12 cellular contexts compared by ENCODE assay signal in the genomic region with DNA sequence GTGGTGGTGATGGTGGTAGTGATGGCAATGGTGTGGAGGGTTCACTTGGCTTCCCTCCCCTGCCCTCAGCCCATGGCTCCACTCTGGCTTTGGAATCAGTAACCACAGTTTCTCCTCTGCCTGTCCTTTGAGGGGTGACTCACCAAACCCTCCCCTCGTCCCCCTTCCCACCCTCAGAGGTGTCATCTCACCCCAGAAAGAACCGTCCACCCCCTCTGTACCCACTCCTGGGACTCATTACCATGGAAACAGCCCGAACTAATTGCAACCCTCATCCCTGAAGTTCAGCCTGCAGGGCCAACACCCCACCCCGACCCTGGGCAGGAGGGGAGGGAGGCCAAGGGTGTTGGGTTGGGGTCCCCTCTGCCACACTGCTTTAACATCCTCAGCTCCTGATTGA. TPM values are rescaled to one million over a fixed set of nuclear protein-coding genes. Genes with fewer than 3 reads are reported as not detected.
A peak's percentile ranks its signal among the peaks of the same experiment; 100 is the strongest.
DNase-seq lines count a peak whose midpoint lies in the region; ATAC-seq and TF ChIP-seq lines count a peak whose summit lies in the region.
"Had no signal": no experiment of that assay in that cellular context is flagged by ENCODE, and none has a peak within 500 bp of the region (broad histone marks: within the 10 kb centered on the region; RNA-seq: fewer than 3 reads in every experiment).

No MANE protein-coding gene starts in this region.

- ATAC-seq in RWPE2 (ENCODE audit: low read depth): no peak; the same call in 2 of the 3 replicates
- ATAC-seq in heart right ventricle: peak in 4 of 8 donors; percentile 1 to 6 (median 4)
- ATAC-seq in HG02588 (IDR thresholded peaks at IDR 0.05; ENCODE audit: unreplicated experiment): no peak

- no peak overlapping the region for H2AFZ ChIP-seq in Karpas-422 (ENCODE audit: low read length)

- intact Hi-C loops in heart right ventricle (cut with DNase I): no loop called here

- no peak overlapping the region for H3K4me2 ChIP-seq in Karpas-422 (ENCODE audit: low read depth, low read length, poor library complexity, severe bottlenecking)

- H3K9me3 ChIP-seq in RWPE2 (ENCODE audit: severe bottlenecking) (no peaks in the 10 kb centered on the region), heart right ventricle (no peaks in the 10 kb centered on the region), Karpas-422 (ENCODE audit: low read length) (no peaks in the 10 kb centered on the region)

- DNase-seq in AG10803 (ENCODE audit: low read depth) (peak; percentile 47), RWPE2 (ENCODE audit: low spot score) (no peak), heart right ventricle (no peak), progenitor cell of endocrine pancreas (ENCODE audit: low spot score, unreplicated experiment) (no peak), Karpas-422 (no peak), cerebellum (ENCODE audit: low spot score) (no peak), ureter (ENCODE audit: low spot score) (no peak)
- DNase-seq: amniotic stem cell; naive thymus-derived CD4-positive, alpha-beta T cell; SIG-M5 had no signal

- H3K9ac ChIP-seq in Karpas-422 (ENCODE audit: low read length): no peak overlapping the region

- H3K9me3 Mint-ChIP-seq in progenitor cell of endocrine pancreas (ENCODE audit: low read depth): no peaks in the 10 kb centered on the region

- H3K4me1 ChIP-seq in RWPE2 (ENCODE audit: insufficient read depth, poor library complexity, severe bottlenecking) (peaks cover 18% of the 10 kb centered on the region), heart right ventricle (peaks cover 32 to 95% (median 63%) of the 10 kb centered on the region in 9 donors), Karpas-422 (ENCODE audit: low read length) (no peaks in the 10 kb centered on the region)

- H3K27me3 Mint-ChIP-seq in progenitor cell of endocrine pancreas: no peaks in the 10 kb centered on the region

- H3K36me3 ChIP-seq in RWPE2 (ENCODE audit: low read depth) (peaks cover 80% of the 10 kb centered on the region), heart right ventricle (peaks cover 5 to 100% (median 65%) of the 10 kb centered on the region in 9 donors), Karpas-422 (ENCODE audit: insufficient read depth, low read length) (no peaks in the 10 kb centered on the region)

- 50 to 51% methylated on average over 4 of the region's 4 CpGs for WGBS in heart right ventricle, 2 donors

- H3K4me3 Mint-ChIP-seq in progenitor cell of endocrine pancreas (ENCODE audit: low read depth): no peak overlapping the region

- no peaks in the 10 kb centered on the region for H3K27me3 ChIP-seq in RWPE2 (ENCODE audit: insufficient read depth, poor library complexity, severe bottlenecking)
- no peaks in the 10 kb centered on the region for H3K27me3 ChIP-seq in heart right ventricle
- no peaks in the 10 kb centered on the region for H3K27me3 ChIP-seq in Karpas-422 (ENCODE audit: low read length)

- H4K20me1 ChIP-seq in Karpas-422 (ENCODE audit: insufficient read depth, low read depth, low read length): no peaks in the 10 kb centered on the region

- peak overlapping the region; percentile 37 for H3K27ac ChIP-seq in RWPE2 (ENCODE audit: poor library complexity, severe bottlenecking)
- peak overlapping the region in 9 of 10 donors; percentile 25 to 75 (median 64) for H3K27ac ChIP-seq in heart right ventricle
- H3K27ac ChIP-seq in Karpas-422 (ENCODE audit: low read length): no peak overlapping the region

- H3K36me3 Mint-ChIP-seq in progenitor cell of endocrine pancreas (ENCODE audit: insufficient read depth): peaks cover 28% of the 10 kb centered on the region
- H3K36me3 Mint-ChIP-seq: naive thymus-derived CD4-positive, alpha-beta T cell had no signal

- peaks cover 19% of the 10 kb centered on the region for H3K4me1 Mint-ChIP-seq in progenitor cell of endocrine pancreas (ENCODE audit: low read depth)

- H3K27ac Mint-ChIP-seq in progenitor cell of endocrine pancreas: peak overlapping the region; percentile 92
- H3K27ac Mint-ChIP-seq: naive thymus-derived CD4-positive, alpha-beta T cell had no signal

- H3K4me3 ChIP-seq in AG10803 (ENCODE audit: low read length): no peak overlapping the region
- H3K4me3 ChIP-seq in RWPE2 (ENCODE audit: severe bottlenecking): no peak overlapping the region
- H3K4me3 ChIP-seq in heart right ventricle: no peak overlapping the region
- H3K4me3 ChIP-seq in Karpas-422 (ENCODE audit: low read length): no peak overlapping the region

- no peaks in the 10 kb centered on the region for H3K79me2 ChIP-seq in Karpas-422 (ENCODE audit: low read length)

- TF ChIP-seq CTCF in AG10803 (conservative IDR thresholded peaks at IDR 0.05; ENCODE audit: low read length) (no peak), RWPE2 (IDR thresholded peaks at IDR 0.05; ENCODE audit: poor library complexity, severe bottlenecking) (no peak), heart right ventricle (IDR thresholded peaks at IDR 0.05) (no peak), progenitor cell of endocrine pancreas (IDR thresholded peaks at IDR 0.05; ENCODE audit: unreplicated experiment) (no peak)

- H3K9me2 ChIP-seq in Karpas-422 (replicated peaks; ENCODE audit: insufficient read depth, low read length): no peaks in the 10 kb centered on the region

RNA-seq across cellular contexts. Expression of a gene that starts 26.6 kb away (rescaled TPM):
- 100 to 1,000 TPM in 9 of 10 donors, 10 to 100 TPM in 1; 81.9 to 125 (median 114) TPM for total RNA-seq in heart right ventricle
- 100 to 1,000 TPM in 1 of 2 donors, 10 to 100 TPM in 1; 74.9 to 259 TPM for polyA plus RNA-seq in heart right ventricle
- total RNA-seq in progenitor cell of endocrine pancreas: 106 and 110 TPM in 2 replicates
- 0.19 TPM in 1 of 2 replicates, not detected in the other for total RNA-seq in Karpas-422 (2014; rRNA removed; shearing (Covaris generic); ENCODE audit: low replicate concordance)
- total RNA-seq in cerebellum: 93.5 TPM
- total RNA-seq in ureter: 93.1 TPM

RNA-seq across cellular contexts. Expression of a gene that starts 45.5 kb away (rescaled TPM):
- total RNA-seq in heart right ventricle (under 1 TPM in 1 of 10 donors, not detected in 9; 0.11 TPM), progenitor cell of endocrine pancreas (not detected in 2 replicates), cerebellum (not detected), ureter (0.44 TPM)
- 1 to 10 TPM in 1 of 2 donors, under 1 TPM in 1; 0.83 to 4.8 TPM for polyA plus RNA-seq in heart right ventricle
- not detected in 2 replicates for total RNA-seq in Karpas-422 (2014; rRNA removed; shearing (Covaris generic); ENCODE audit: low replicate concordance)
- total RNA-seq: fibroblast of villous mesenchyme; naive thymus-derived CD4-positive, alpha-beta T cell had no signal
- polyA plus RNA-seq: naive thymus-derived CD4-positive, alpha-beta T cell had no signal

Comparison
In these comparisons a context has a peak if more than half of its experiments do, and no peak if none do; other contexts are left out.
1. RNA of a gene that starts 26.6 kb away (total RNA-seq): 81.9 to 125 TPM in heart right ventricle, 106 to 110 TPM in progenitor cell of endocrine pancreas, 93.5 TPM in cerebellum (single experiment) and 93.1 TPM in ureter (single experiment); 0.19 TPM in Karpas-422; every median in the first group is over 10 times any median in the second.